ENCODE assay signal across 9 cellular contexts in the genomic region with DNA sequence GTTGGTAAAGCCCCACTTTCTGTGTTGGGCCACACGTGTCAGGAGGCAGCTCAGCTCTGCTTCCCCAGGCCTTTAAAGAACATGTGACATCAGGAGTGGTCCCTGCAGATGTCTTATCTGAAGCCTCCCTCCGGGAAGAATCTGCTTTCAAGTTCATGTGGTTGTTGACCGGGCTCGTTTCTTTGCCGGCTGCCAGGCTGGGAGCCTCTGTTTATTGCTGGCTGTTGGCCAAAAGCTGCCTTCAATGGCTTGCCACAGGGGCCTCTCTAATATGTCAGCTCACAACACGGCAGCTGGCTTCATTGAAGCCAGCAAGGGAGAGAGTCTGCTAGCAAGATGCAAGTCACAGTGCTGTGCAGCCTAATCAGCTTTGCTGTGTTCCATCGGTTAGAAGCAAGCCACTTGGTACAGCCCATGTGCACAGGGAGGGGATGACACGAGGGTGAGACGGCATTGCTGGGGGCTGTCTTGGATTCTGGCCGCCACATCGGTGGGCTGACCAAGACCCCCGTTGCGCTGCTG. TPM values are rescaled to one million over a fixed set of nuclear protein-coding genes. Genes with fewer than 3 reads are reported as not detected.
A peak's percentile ranks its signal among the peaks of the same experiment; 100 is the strongest.
DNase-seq lines count a peak whose midpoint lies in the region; ATAC-seq and TF ChIP-seq lines count a peak whose summit lies in the region.
"Had no signal": no experiment of that assay in that cellular context is flagged by ENCODE, and none has a peak within 500 bp of the region (broad histone marks: within the 10 kb centered on the region; RNA-seq: fewer than 3 reads in every experiment).

No MANE protein-coding gene starts in this region.

- H3K79me2 ChIP-seq in PC-3 (ENCODE audit: low read length) = no peaks in the 10 kb centered on the region

- BruUV-seq in PC-3 (replicated peaks; lab: Mats Ljungman, UMichigan) = no TSS peak

- H3K4me1 ChIP-seq in PC-3 (ENCODE audit: insufficient read depth, low read length) = no peaks in the 10 kb centered on the region
- peaks cover 40 to 55% of the 10 kb centered on the region in 2 donors for H3K4me1 ChIP-seq in thoracic aorta (ENCODE audit: control insufficient read depth in 1 of 2, low read depth in 2 of 2)

- H3K9me2 ChIP-seq in PC-3 (replicated peaks; ENCODE audit: low read length) = no peaks in the 10 kb centered on the region

- H4K20me1 ChIP-seq in PC-3 (ENCODE audit: low read length) = no peaks in the 10 kb centered on the region

- no peak for ATAC-seq in PC-3
- ATAC-seq in thoracic aorta (ENCODE audit: insufficient number of reproducible peaks, low FRiP score, low read depth) = no peak
- no peak for ATAC-seq in GM21447 (IDR thresholded peaks at IDR 0.05; ENCODE audit: unreplicated experiment)

- no peak overlapping the region for H3K4me2 ChIP-seq in PC-3 (ENCODE audit: low read length)

- TF ChIP-seq CTCF in PC-3 (conservative IDR thresholded peaks at IDR 0.05; ENCODE audit: low read depth, low read length) (no peak), thoracic aorta (IDR thresholded peaks at IDR 0.05) (no peak)

- H3K27ac ChIP-seq in PC-3 (ENCODE audit: low read length) (no peak overlapping the region), thoracic aorta (peak overlapping the region; percentile 87 to 93)

- CTCF ChIA-PET in PC-3 (lab: Charles Lee) = no interaction called here

- DNase-seq in NCI-H1417 (lab: John Stamatoyannopoulos, UW) (peak; percentile 40 to 92 (median 74)), NCI-H1417 treated with DMSO at 0.1 percent for 48 hours (lab: John Stamatoyannopoulos, UW) (no peak), PC-3 (peak; percentile 25), glomerular visceral epithelial cell (ENCODE audit: extremely low spot score) (peak; percentile 18), thoracic aorta (ENCODE audit: low spot score) (no peak), GDM1 (lab: John Stamatoyannopoulos, UW) (no peak), iPS-NIHi11 (ENCODE audit: low spot score) (no peak)
- DNase-seq: stimulated activated CD4-positive, alpha-beta T cell treated with anti-CD3 and anti-CD28 coated beads, Interleukin-12 subunit alpha, Interleukin-12 subunit beta, amount 100 ng/mL, for 4 hours had no signal

- intact Hi-C loops in PC-3 (cut with micrococcal nuclease) = no loop called here

- H3K9me3 ChIP-seq in PC-3 (ENCODE audit: low read length) = no peaks in the 10 kb centered on the region
- H3K9me3 ChIP-seq in thoracic aorta = no peaks in the 10 kb centered on the region

- no peaks in the 10 kb centered on the region for H3K36me3 ChIP-seq in PC-3 (ENCODE audit: low read depth, low read length)
- H3K36me3 ChIP-seq in thoracic aorta = peaks cover 7% of the 10 kb centered on the region

- H3K9ac ChIP-seq in PC-3 (ENCODE audit: low read length) = no peak overlapping the region

- POLR2A ChIA-PET in PC-3 (lab: Charles Lee; ENCODE audit: unreplicated experiment) = no interaction called here

- H3F3A ChIP-seq in PC-3 (ENCODE audit: low read length, unreplicated experiment) = no peaks in the 10 kb centered on the region

- H3K4me3 ChIP-seq in PC-3 (ENCODE audit: low read length) (no peak overlapping the region), thoracic aorta (no peak overlapping the region)

- H3K27me3 ChIP-seq in PC-3 (ENCODE audit: low read length) (no peaks in the 10 kb centered on the region), thoracic aorta (replicated peaks; ENCODE audit: insufficient read depth) (no peaks in the 10 kb centered on the region)

- H2AFZ ChIP-seq in PC-3 (ENCODE audit: low read length) = peak overlapping the region; percentile 18; the same call in 1 of the 2 replicates

RNA-seq across cellular contexts. Expression of gene MRGPRF, which starts 14.6 kb away (rescaled TPM):
- total RNA-seq in PC-3 (2014; rRNA removed) = not detected in 2 replicates
- total RNA-seq in thoracic aorta = 100 to 1,000 TPM in 1 of 2 donors, 10 to 100 TPM in 1; 67.5 to 171 TPM

RNA-seq across cellular contexts. Expression of gene MRGPRD, which starts 17.7 kb away (rescaled TPM):
- total RNA-seq in PC-3 (2014; rRNA removed) (not detected in 2 replicates), thoracic aorta (1 to 10 TPM in 1 of 2 donors, not detected in 1; 5.0 TPM)

RNA-seq across cellular contexts. Expression of gene TPCN2, which starts 50.3 kb away (rescaled TPM):
- total RNA-seq in PC-3 (2014; rRNA removed) = 13.0 and 14.5 TPM in 2 replicates
- 10 to 100 TPM; 34.7 to 38.0 TPM for total RNA-seq in thoracic aorta

Comparison
In these comparisons a context has a peak if more than half of its experiments do, and no peak if none do; other contexts are left out.
1. DNase-seq: peak in NCI-H1417 (3 of 3), PC-3 (single experiment) and glomerular visceral epithelial cell (single experiment); none in NCI-H1417 treated with DMSO at 0.1 percent for 48 hours (single experiment), thoracic aorta (single experiment), GDM1 (single experiment) and iPS-NIHi11 (single experiment).
2. RNA of gene MRGPRF, which starts 14.6 kb away (total RNA-seq): 67.5 to 171 TPM in thoracic aorta; not detected in PC-3; every median in the first group is over 10 times any median in the second.